Comparison of ENCODE assay signal across 1 cellular context in genomic region chr20:3691897-3692296, GRCh38.
TF ChIP-seq lines count a peak whose summit lies in the region.

No MANE protein-coding gene starts in this region.

TF ChIP-seq in IMR-90, 13 proteins besides CTCF, POLR2A, EP300 and RAD21:
- TF ChIP-seq MXI1 (IDR thresholded peaks at IDR 0.05; ENCODE audit: borderline replicate concordance, low read depth, low read length), result no peak
- TF ChIP-seq CEBPB (IDR thresholded peaks at IDR 0.05; ENCODE audit: low read depth, low read length), result no peak
- TF ChIP-seq SMC3 (IDR thresholded peaks at IDR 0.05; ENCODE audit: low read depth, low read length), result no peak
- no peak for TF ChIP-seq RFX5 (IDR thresholded peaks at IDR 0.05; ENCODE audit: low read depth, low read length)
- no peak for TF ChIP-seq MAZ (IDR thresholded peaks at IDR 0.05; ENCODE audit: borderline replicate concordance, low read depth, low read length)
- no peak for TF ChIP-seq BHLHE40 (IDR thresholded peaks at IDR 0.05; ENCODE audit: low read depth, low read length)
- TF ChIP-seq, protein P1, sequence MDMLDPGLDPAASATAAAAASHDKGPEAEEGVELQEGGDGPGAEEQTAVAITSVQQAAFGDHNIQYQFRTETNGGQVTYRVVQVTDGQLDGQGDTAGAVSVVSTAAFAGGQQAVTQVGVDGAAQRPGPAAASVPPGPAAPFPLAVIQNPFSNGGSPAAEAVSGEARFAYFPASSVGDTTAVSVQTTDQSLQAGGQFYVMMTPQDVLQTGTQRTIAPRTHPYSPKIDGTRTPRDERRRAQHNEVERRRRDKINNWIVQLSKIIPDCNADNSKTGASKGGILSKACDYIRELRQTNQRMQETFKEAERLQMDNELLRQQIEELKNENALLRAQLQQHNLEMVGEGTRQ (IDR thresholded peaks at IDR 0.05; ENCODE audit: low read depth, low read length), result no peak
- TF ChIP-seq MAFK (IDR thresholded peaks at IDR 0.05; ENCODE audit: low read depth, low read length), result no peak
- no peak for TF ChIP-seq ELK1 (IDR thresholded peaks at IDR 0.05; ENCODE audit: borderline replicate concordance, low read depth, low read length)
- no peak for TF ChIP-seq CHD1 (IDR thresholded peaks at IDR 0.05; ENCODE audit: low read depth, low read length)
- no peak for TF ChIP-seq RCOR1 (IDR thresholded peaks at IDR 0.05; ENCODE audit: insufficient replicate concordance, low read length)
- no peak for TF ChIP-seq FOS (IDR thresholded peaks at IDR 0.05; ENCODE audit: low read depth, low read length)
- TF ChIP-seq NFE2L2 (IDR thresholded peaks at IDR 0.05; ENCODE audit: low read depth, low read length), result no peak
